8 cellular contexts compared by ENCODE assay signal in genomic region chr22:44668190-44668885, GRCh38. TPM values are rescaled to one million over a fixed set of nuclear protein-coding genes. Genes with fewer than 3 reads are reported as not detected.
DNase-seq lines count a peak whose midpoint lies in the region; ATAC-seq and TF ChIP-seq lines count a peak whose summit lies in the region.

No MANE protein-coding gene starts in this region.

- H3K4me1 ChIP-seq in HAP-1, result no peaks in the 10 kb centered on the region; the same call in 1 of the 2 replicates
- no peaks in the 10 kb centered on the region for H3K4me1 ChIP-seq in neural progenitor cell

- H3K9me3 ChIP-seq in HAP-1 (no peaks in the 10 kb centered on the region), neural progenitor cell (ENCODE audit: low read depth) (no peaks in the 10 kb centered on the region)

- ATAC-seq in HG02970 (IDR thresholded peaks at IDR 0.05; ENCODE audit: low FRiP score, unreplicated experiment), result no peak

- no peak overlapping the region for H3K9ac ChIP-seq in neural progenitor cell

- peak in 1 of 2 experiments; percentile 51 for DNase-seq in HAP-1 (ENCODE audit: low spot score in 2 of 2)
- peak; percentile 89 for DNase-seq in activated CD4-positive, alpha-beta T cell treated with anti-CD3 and anti-CD28 coated beads, Interleukin-2, amount 10 ng/mL, durations not matched to agents 24 days and 14 days
- no peak for DNase-seq in epithelial cell of proximal tubule (ENCODE audit: low read depth)
- peak; percentile 86 for DNase-seq in neural progenitor cell (ENCODE audit: low spot score)
- DNase-seq in NCI-H1417 (lab: John Stamatoyannopoulos, UW), result no peak
- DNase-seq in G401 (ENCODE audit: low spot score), result no peak
- no peak for DNase-seq in hippocampal formation (lab: John Stamatoyannopoulos, UW)

- TF ChIP-seq CTCF in epithelial cell of proximal tubule (conservative IDR thresholded peaks at IDR 0.05; ENCODE audit: low read depth, low read length) (no peak), neural progenitor cell (IDR thresholded peaks at IDR 0.05) (peak; percentile 45)

- peaks cover 1% of the 10 kb centered on the region for H3K36me3 Mint-ChIP-seq in activated CD4-positive, alpha-beta T cell treated with anti-CD3 and anti-CD28 coated beads, Interleukin-2, amount 10 ng/mL, durations not matched to agents 24 days and 14 days (ENCODE audit: low read depth)
- H3K36me3 Mint-ChIP-seq in neural progenitor cell, result no peaks in the 10 kb centered on the region

- H2AFZ ChIP-seq in neural progenitor cell (replicated peaks), result peak overlapping the region; percentile 93

- H3K27me3 Mint-ChIP-seq in activated CD4-positive, alpha-beta T cell treated with anti-CD3 and anti-CD28 coated beads, Interleukin-2, amount 10 ng/mL, durations not matched to agents 24 days and 14 days, result peaks cover 11% of the 10 kb centered on the region
- H3K27me3 Mint-ChIP-seq in neural progenitor cell (ENCODE audit: insufficient read depth, low read depth), result peaks cover 17% of the 10 kb centered on the region

- H3K9me3 Mint-ChIP-seq in activated CD4-positive, alpha-beta T cell treated with anti-CD3 and anti-CD28 coated beads, Interleukin-2, amount 10 ng/mL, durations not matched to agents 24 days and 14 days, result no peaks in the 10 kb centered on the region
- H3K9me3 Mint-ChIP-seq in neural progenitor cell, result no peaks in the 10 kb centered on the region

- H3K27me3 ChIP-seq in HAP-1 (ENCODE audit: low read depth) (no peaks in the 10 kb centered on the region), neural progenitor cell (peaks cover 28% of the 10 kb centered on the region)

- peak overlapping the region; percentile 83 for H3K4me3 Mint-ChIP-seq in activated CD4-positive, alpha-beta T cell treated with anti-CD3 and anti-CD28 coated beads, Interleukin-2, amount 10 ng/mL, durations not matched to agents 24 days and 14 days
- peak overlapping the region; percentile 80 for H3K4me3 Mint-ChIP-seq in neural progenitor cell

- H3F3A ChIP-seq in neural progenitor cell (ENCODE audit: low read depth), result peaks cover 19% of the 10 kb centered on the region

- H3K4me1 Mint-ChIP-seq in activated CD4-positive, alpha-beta T cell treated with anti-CD3 and anti-CD28 coated beads, Interleukin-2, amount 10 ng/mL, durations not matched to agents 24 days and 14 days, result peaks cover 44% of the 10 kb centered on the region
- H3K4me1 Mint-ChIP-seq in neural progenitor cell, result peaks cover 27% of the 10 kb centered on the region

- in situ Hi-C loops in HAP-1 (cut with MboI; ENCODE audit: low sequenced_read_pairs) (no loop called here), G401 (cut with HindIII; ENCODE audit: low sequenced_read_pairs) (no loop called here)

- intact Hi-C loops in activated CD4-positive, alpha-beta T cell treated with anti-CD3 and anti-CD28 coated beads, Interleukin-2, amount 10 ng/mL, durations not matched to agents 24 days and 14 days (cut with micrococcal nuclease), result loop anchor here (1.0 kb wide), 1 partner anchor 17 kb away; no protein-coding TSS in a partner anchor

- H3K4me2 ChIP-seq in neural progenitor cell, result peak overlapping the region; percentile 79

- no peaks in the 10 kb centered on the region for H4K20me1 ChIP-seq in neural progenitor cell (ENCODE audit: low read depth)

- H3K27ac ChIP-seq in neural progenitor cell, result no peak overlapping the region

- H3K79me2 ChIP-seq in neural progenitor cell (ENCODE audit: low read depth), result no peaks in the 10 kb centered on the region

- H3K27ac Mint-ChIP-seq in activated CD4-positive, alpha-beta T cell treated with anti-CD3 and anti-CD28 coated beads, Interleukin-2, amount 10 ng/mL, durations not matched to agents 24 days and 14 days, result peak overlapping the region; percentile 81
- H3K27ac Mint-ChIP-seq in neural progenitor cell, result no peak overlapping the region

- H3K4me3 ChIP-seq in HAP-1 (peak overlapping the region; percentile 32), epithelial cell of proximal tubule (ENCODE audit: low read depth, low read length) (peak overlapping the region; percentile 30), neural progenitor cell (peak overlapping the region; percentile 59)

- no peaks in the 10 kb centered on the region for H3K36me3 ChIP-seq in HAP-1 (replicated peaks)
- H3K36me3 ChIP-seq in neural progenitor cell, result no peaks in the 10 kb centered on the region

RNA-seq across cellular contexts. Expression of gene PRR5, which starts 33.7 kb away (rescaled TPM):
- total RNA-seq in activated CD4-positive, alpha-beta T cell treated with anti-CD3 and anti-CD28 coated beads, Interleukin-2, amount 10 ng/mL, durations not matched to agents 24 days and 14 days, result 22.7 and 23.6 TPM in 2 replicates
- 9.1 and 12.9 TPM in 2 replicates for total RNA-seq in epithelial cell of proximal tubule
- total RNA-seq in neural progenitor cell (ENCODE audit: low replicate concordance), result 4.0 and 18.6 TPM in 2 replicates
- total RNA-seq in G401 (2014; rRNA removed; shearing (Covaris generic)), result 46.5 and 57.9 TPM in 2 replicates

Comparison
In these comparisons a context has a peak if more than half of its experiments do, and no peak if none do; other contexts are left out.
1. DNase-seq: peak in activated CD4-positive, alpha-beta T cell treated with anti-CD3 and anti-CD28 coated beads, Interleukin-2, amount 10 ng/mL, durations not matched to agents 24 days and 14 days (single experiment) and neural progenitor cell (single experiment); none in epithelial cell of proximal tubule (single experiment), NCI-H1417 (0 of 3), G401 (single experiment) and hippocampal formation (0 of 2).
2. Peak in every context shown above with its lines, with median percentiles within 50 percentile points of each other: H3K4me3 ChIP-seq.